10 cellular contexts compared by ENCODE assay signal in genomic region chr15:60804986-60805949, GRCh38.
DNase-seq lines count a peak whose midpoint lies in the region; ATAC-seq and TF ChIP-seq lines count a peak whose summit lies in the region.
"Had no signal": no experiment of that assay in that cellular context is flagged by ENCODE, and none has a peak within 500 bp of the region (broad histone marks: within the 10 kb centered on the region; RNA-seq: fewer than 3 reads in every experiment).

No MANE protein-coding gene starts in this region.

- ATAC-seq in Right ventricle myocardium superior (ENCODE audit: poor library complexity) (peak; percentile 51), sciatic nerve (no peak)

- H3K9me3 ChIP-seq in ascending aorta = no peaks in the 10 kb centered on the region

- no peak overlapping the region for H3K4me3 ChIP-seq in ascending aorta

- intact Hi-C loops in Right ventricle myocardium superior (cut with DNase I) (no loop called here), cardiac septum (cut with DNase I) (no loop called here), ascending aorta (cut with DNase I) (loop anchor here (5.0 kb wide), 2 partner anchors 53 to 213 kb away; no protein-coding TSS in a partner anchor), sciatic nerve (cut with DNase I) (no loop called here)

- H3K36me3 ChIP-seq in ascending aorta = no peaks in the 10 kb centered on the region

- TF ChIP-seq CTCF in ascending aorta (IDR thresholded peaks at IDR 0.05) = no peak

- peaks cover 6 to 7% of the 10 kb centered on the region in 2 donors for H3K4me1 ChIP-seq in ascending aorta

- H3K27me3 ChIP-seq in ascending aorta = no peaks in the 10 kb centered on the region

- DNase-seq in Right ventricle myocardium superior (peak; percentile 44), cardiac septum (ENCODE audit: low spot score) (no peak), ascending aorta (ENCODE audit: low spot score in 2 of 2) (peak; percentile 61 to 80), iPS DF 4.7 (ENCODE audit: extremely low read depth, low spot score) (peak; percentile 62), NOMO-1 treated with dmso at 0.1 percent for 144 hours (lab: John Stamatoyannopoulos, UW; ENCODE audit: unreplicated experiment) (no peak), sciatic nerve (ENCODE audit: low spot score) (no peak), GOT3 (lab: John Stamatoyannopoulos, UW) (no peak), NCI-H82 treated with DMSO at 0.1 percent for 48 hours (lab: John Stamatoyannopoulos, UW; ENCODE audit: unreplicated experiment) (no peak)
- DNase-seq: cortex of kidney; stimulated activated CD4-positive, alpha-beta T cell treated with anti-CD3 and anti-CD28 coated beads, Interleukin-2, amount 100 ng/mL, for 24 hours had no signal

- H3K27ac ChIP-seq in ascending aorta = peak overlapping the region in 1 of 2 donors; percentile 13

Comparison
In these comparisons a context has a peak if more than half of its experiments do, and no peak if none do; other contexts are left out.
1. DNase-seq: peak in Right ventricle myocardium superior (single experiment), ascending aorta (2 of 2) and iPS DF 4.7 (single experiment); none in cardiac septum (single experiment), NOMO-1 treated with dmso at 0.1 percent for 144 hours (single experiment), sciatic nerve (single experiment), GOT3 (single experiment) and NCI-H82 treated with DMSO at 0.1 percent for 48 hours (single experiment).